21 cellular contexts compared by ENCODE assay signal in the genomic region with DNA sequence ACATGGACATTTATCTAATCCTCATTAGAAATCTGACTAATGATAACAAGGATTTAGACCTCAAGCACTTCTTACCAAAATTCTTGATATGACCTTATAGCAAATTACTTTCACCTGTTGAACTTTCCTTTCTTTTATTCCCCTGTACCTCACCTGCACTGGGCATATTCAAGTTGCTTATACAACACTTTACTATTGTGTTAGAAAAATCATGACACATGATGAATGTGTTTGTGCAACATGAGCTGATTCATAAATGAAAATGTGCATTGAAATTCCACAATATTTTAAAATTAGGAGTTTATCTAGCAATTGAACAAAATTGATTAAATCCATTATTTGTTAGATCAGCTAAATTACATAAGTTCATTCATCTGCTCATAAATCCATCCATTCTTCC.
"Had no signal": no experiment of that assay in that cellular context is flagged by ENCODE, and none has a peak within 500 bp of the region (broad histone marks: within the 10 kb centered on the region; RNA-seq: fewer than 3 reads in every experiment).

No MANE protein-coding gene starts in this region.

- DNase-seq: effector CD8-positive, alpha-beta T cell; endodermal cell; erythroblast; esophagus squamous epithelium; hypothalamus; natural killer cell; occipital lobe; ovary; posterior cingulate gyrus; psoas muscle; right cardiac atrium; spleen; stimulated activated CD4-positive, alpha-beta T cell treated with anti-CD3 and anti-CD28 coated beads, Interleukin-4, amount 100 ng/mL, for 4 hours; stimulated activated naive CD8-positive, alpha-beta T cell treated with anti-CD3 and anti-CD28 coated beads, Interleukin-15, Interleukin-2, amounts not matched to agents 100 U/mL and 50 U/mL, for 24 hours; substantia nigra; testis; tibial artery; upper lobe of left lung had no signal

- ATAC-seq: left lobe of liver; natural killer cell; psoas muscle; right cardiac atrium; stimulated activated memory B cell treated with anti-CD40 and anti-IgM and Interleukin-4, amounts not matched to agents 10 μg/mL and 1 μg/mL and 100 μg/mL, for 72 hours; stimulated activated naive CD8-positive, alpha-beta T cell treated with anti-CD3 and anti-CD28 coated beads, Interleukin-15, Interleukin-2, amounts not matched to agents 100 U/mL and 50 U/mL, for 24 hours had no signal

- H3K27ac ChIP-seq: ovary, psoas muscle, skin epidermis, spleen, testis, tibial artery, upper lobe of left lung had no signal
